27 cellular contexts compared by ENCODE assay signal in genomic region chr6:150627154-150627553, GRCh38. TPM values are rescaled to one million over a fixed set of nuclear protein-coding genes. Genes with fewer than 3 reads are reported as not detected.
A peak's percentile ranks its signal among the peaks of the same experiment; 100 is the strongest.
DNase-seq lines count a peak whose midpoint lies in the region; ATAC-seq, FAIRE-seq and TF ChIP-seq lines count a peak whose summit lies in the region.
"Had no signal": no experiment of that assay in that cellular context is flagged by ENCODE, and none has a peak within 500 bp of the region (broad histone marks: within the 10 kb centered on the region; RNA-seq: fewer than 3 reads in every experiment).

No MANE protein-coding gene starts in this region.

- no peak overlapping the region for H3K4ac ChIP-seq in mesenchymal stem cell (ENCODE audit: low read depth in 1 of 2, low read length in 2 of 2)

- peaks cover 6% of the 10 kb centered on the region for H3K4me1 Mint-ChIP-seq in neural progenitor cell

- no peak for ATAC-seq in heart right ventricle
- ATAC-seq in left cardiac atrium = no peak
- ATAC-seq in HG02763 (IDR thresholded peaks at IDR 0.05; ENCODE audit: unreplicated experiment) = no peak
- ATAC-seq: gastroesophageal sphincter; left lung; stimulated activated effector memory CD8-positive, alpha-beta T cell treated with anti-CD3 and anti-CD28 coated beads, Interleukin-12 subunit alpha, Interleukin-12 subunit beta, amount 100 ng/mL, for 72 hours had no signal

- TF ChIP-seq POLR2A in uterus (IDR thresholded peaks at IDR 0.05) = no peak

- peaks cover 25% of the 10 kb centered on the region for H3K9me3 Mint-ChIP-seq in neural progenitor cell
- H3K9me3 Mint-ChIP-seq: activated naive CD8-positive, alpha-beta T cell treated with anti-CD3 and anti-CD28 coated beads, Interleukin-2, amount 10 ng/mL, durations not matched to agents 7 days and 5 days; stimulated activated effector memory CD8-positive, alpha-beta T cell treated with anti-CD3 and anti-CD28 coated beads, Interleukin-12 subunit alpha, Interleukin-12 subunit beta, amount 100 ng/mL, for 72 hours had no signal

- H3K36me3 ChIP-seq in heart right ventricle (no peaks in the 10 kb centered on the region), SK-N-MC (ENCODE audit: insufficient read depth, low read length) (no peaks in the 10 kb centered on the region), mesenchymal stem cell (ENCODE audit: control insufficient read depth in 1 of 2, insufficient read depth in 2 of 2, low read depth in 1 of 2, low read length in 2 of 2) (peaks cover 0 to 3% of the 10 kb centered on the region in 2 experiments), uterus (no peaks in the 10 kb centered on the region), neural progenitor cell (no peaks in the 10 kb centered on the region)
- H3K36me3 ChIP-seq: gastroesophageal sphincter, left lung, MG63, pancreas had no signal

- H3K4me3 ChIP-seq in heart right ventricle = no peak overlapping the region
- H3K4me3 ChIP-seq in SK-N-MC = peak overlapping the region; percentile 38; the same call in 1 of the 2 replicates
- no peak overlapping the region for H3K4me3 ChIP-seq in mesenchymal stem cell (ENCODE audit: insufficient read depth in 1 of 2, low read depth in 1 of 2, low read length in 2 of 2)
- no peak overlapping the region for H3K4me3 ChIP-seq in uterus
- no peak overlapping the region for H3K4me3 ChIP-seq in neural progenitor cell
- H3K4me3 ChIP-seq: dorsolateral prefrontal cortex, gastroesophageal sphincter, left lung, MG63, pancreas had no signal

- H3K4me3 Mint-ChIP-seq in neural progenitor cell = no peak overlapping the region
- H3K4me3 Mint-ChIP-seq: activated naive CD8-positive, alpha-beta T cell treated with anti-CD3 and anti-CD28 coated beads, Interleukin-2, amount 10 ng/mL, durations not matched to agents 7 days and 5 days; CD4-positive, alpha-beta memory T cell; stimulated activated effector memory CD8-positive, alpha-beta T cell treated with anti-CD3 and anti-CD28 coated beads, Interleukin-12 subunit alpha, Interleukin-12 subunit beta, amount 100 ng/mL, for 72 hours had no signal

- no peak overlapping the region for H2AFZ ChIP-seq in mesenchymal stem cell (ENCODE audit: low read depth, low read length)
- H2AFZ ChIP-seq in neural progenitor cell (replicated peaks) = no peak overlapping the region

- H3F3A ChIP-seq in neural progenitor cell (ENCODE audit: low read depth) = no peaks in the 10 kb centered on the region

- no peak overlapping the region for H2AK5ac ChIP-seq in mesenchymal stem cell (ENCODE audit: low read length, severe bottlenecking)

- no peak for FAIRE-seq in D721Med (lab: Jason Lieb, UNC)
- FAIRE-seq: H1, pancreas had no signal

- no peak overlapping the region for H3K14ac ChIP-seq in mesenchymal stem cell (ENCODE audit: low read length in 2 of 2)

- H3K4me1 ChIP-seq in heart right ventricle (peaks cover 0 to 52% (median 27%) of the 10 kb centered on the region in 9 donors), mesenchymal stem cell (ENCODE audit: control insufficient read depth, insufficient read depth, low read depth, low read length) (peaks cover 1% of the 10 kb centered on the region), uterus (peaks cover 0 to 10% of the 10 kb centered on the region in 2 donors), neural progenitor cell (no peaks in the 10 kb centered on the region)

- no peak overlapping the region for H4K91ac ChIP-seq in mesenchymal stem cell (ENCODE audit: low read length)

- no peaks in the 10 kb centered on the region for H3K9me3 ChIP-seq in heart right ventricle
- H3K9me3 ChIP-seq in SK-N-MC (ENCODE audit: low read depth, low read length) = no peaks in the 10 kb centered on the region
- H3K9me3 ChIP-seq in mesenchymal stem cell (ENCODE audit: control insufficient read depth, low read length) = no peaks in the 10 kb centered on the region
- H3K9me3 ChIP-seq in uterus = no peaks in the 10 kb centered on the region
- no peaks in the 10 kb centered on the region for H3K9me3 ChIP-seq in neural progenitor cell (ENCODE audit: low read depth)
- H3K9me3 ChIP-seq: gastroesophageal sphincter, left lung, MG63, pancreas had no signal

- H3K27ac ChIP-seq in heart right ventricle (peak overlapping the region in 6 of 10 donors; percentile 23 to 75 (median 40)), SK-N-MC (peak overlapping the region; percentile 72), mesenchymal stem cell (ENCODE audit: low read length, poor library complexity, severe bottlenecking) (no peak overlapping the region), uterus (peak overlapping the region; percentile 63 to 64), neural progenitor cell (no peak overlapping the region)
- H3K27ac ChIP-seq: dorsolateral prefrontal cortex, gastroesophageal sphincter, left lung, RWPE1 had no signal

- peaks cover 4% of the 10 kb centered on the region for H3K27me3 Mint-ChIP-seq in neural progenitor cell (ENCODE audit: insufficient read depth, low read depth)

- H3K36me3 Mint-ChIP-seq in neural progenitor cell = peaks cover 45% of the 10 kb centered on the region
- H3K36me3 Mint-ChIP-seq: activated naive CD8-positive, alpha-beta T cell treated with anti-CD3 and anti-CD28 coated beads, Interleukin-2, amount 10 ng/mL, durations not matched to agents 7 days and 5 days; CD4-positive, alpha-beta memory T cell; stimulated activated effector memory CD8-positive, alpha-beta T cell treated with anti-CD3 and anti-CD28 coated beads, Interleukin-12 subunit alpha, Interleukin-12 subunit beta, amount 100 ng/mL, for 72 hours had no signal

- H3K9ac ChIP-seq in SK-N-MC (ENCODE audit: insufficient read length) = no peak overlapping the region
- H3K9ac ChIP-seq in mesenchymal stem cell (ENCODE audit: low read length) = peak overlapping the region; percentile 58
- no peak overlapping the region for H3K9ac ChIP-seq in neural progenitor cell

- no peak overlapping the region for H2BK5ac ChIP-seq in mesenchymal stem cell (ENCODE audit: low read depth, low read length, poor library complexity, severe bottlenecking)

- H3K27ac Mint-ChIP-seq in neural progenitor cell = no peak overlapping the region
- H3K27ac Mint-ChIP-seq: activated naive CD8-positive, alpha-beta T cell treated with anti-CD3 and anti-CD28 coated beads, Interleukin-2, amount 10 ng/mL, durations not matched to agents 7 days and 5 days; CD4-positive, alpha-beta memory T cell; stimulated activated effector memory CD8-positive, alpha-beta T cell treated with anti-CD3 and anti-CD28 coated beads, Interleukin-12 subunit alpha, Interleukin-12 subunit beta, amount 100 ng/mL, for 72 hours had no signal

- H3K18ac ChIP-seq in mesenchymal stem cell (ENCODE audit: low read depth in 1 of 2, low read length in 2 of 2) = no peak overlapping the region

- H3K79me1 ChIP-seq in mesenchymal stem cell (replicated peaks; ENCODE audit: low read length, poor library complexity, severe bottlenecking) = no peaks in the 10 kb centered on the region

- H2BK15ac ChIP-seq in mesenchymal stem cell (ENCODE audit: low read depth, poor library complexity, severe bottlenecking) = no peak overlapping the region

- DNase-seq in heart right ventricle = no peak
- DNase-seq in left cardiac atrium = no peak
- DNase-seq in SK-N-MC (ENCODE audit: low read depth, low spot score) = no peak
- no peak for DNase-seq in mesenchymal stem cell
- no peak for DNase-seq in uterus
- no peak for DNase-seq in neural progenitor cell (ENCODE audit: low spot score)
- DNase-seq in D721Med (ENCODE audit: insufficient read length, low spot score) = no peak
- DNase-seq: activated CD4-positive, alpha-beta T cell treated with anti-CD3 and anti-CD28 coated beads for 4 hours; activated gamma-delta T cell; activated naive CD8-positive, alpha-beta T cell treated with anti-CD3 and anti-CD28 coated beads, Interleukin-2, amount 10 ng/mL, durations not matched to agents 7 days and 5 days; CD4-positive, alpha-beta memory T cell; cerebellar nuclear complex; dorsolateral prefrontal cortex; left lung; NCI-H1105 treated with DMSO at 0.1 percent for 48 hours; NCI-H2029 treated with DMSO at 0.1 percent for 48 hours; nephron progenitor cell; pancreas; stimulated activated CD4-positive, alpha-beta T cell treated with anti-CD3 and anti-CD28 coated beads, Interleukin-4, amount 100 ng/mL, for 24 hours; substantia nigra had no signal

- H2BK120ac ChIP-seq in mesenchymal stem cell (ENCODE audit: low read depth, low read length) = no peak overlapping the region

- no peaks in the 10 kb centered on the region for H3K79me2 ChIP-seq in neural progenitor cell (ENCODE audit: low read depth)

- no peaks in the 10 kb centered on the region for H3K27me3 ChIP-seq in heart right ventricle
- peaks cover 0 to 10% of the 10 kb centered on the region in 2 experiments for H3K27me3 ChIP-seq in mesenchymal stem cell (ENCODE audit: control insufficient read depth in 1 of 2, insufficient read depth in 1 of 2, low read length in 2 of 2)
- no peaks in the 10 kb centered on the region for H3K27me3 ChIP-seq in uterus
- H3K27me3 ChIP-seq in neural progenitor cell = no peaks in the 10 kb centered on the region
- H3K27me3 ChIP-seq: dorsolateral prefrontal cortex, gastroesophageal sphincter, left lung, MG63, pancreas had no signal

- H3K4me2 ChIP-seq in mesenchymal stem cell (ENCODE audit: low read length, poor library complexity, severe bottlenecking) (no peak overlapping the region), neural progenitor cell (no peak overlapping the region)

- no peak overlapping the region for H2BK12ac ChIP-seq in mesenchymal stem cell (ENCODE audit: low read length in 2 of 2)

- no peak overlapping the region for H3K23ac ChIP-seq in mesenchymal stem cell (ENCODE audit: low read length in 2 of 2)

- no peak overlapping the region for H4K8ac ChIP-seq in mesenchymal stem cell (ENCODE audit: low read length)

- intact Hi-C loops in heart right ventricle (cut with DNase I) (no loop called here), left cardiac atrium (cut with DNase I) (no loop called here), uterus (cut with DNase I; ENCODE audit: low total_unique reads) (no loop called here)

- H4K20me1 ChIP-seq in neural progenitor cell (ENCODE audit: low read depth) = no peaks in the 10 kb centered on the region

- TF ChIP-seq CTCF in heart right ventricle (IDR thresholded peaks at IDR 0.05) (no peak), uterus (IDR thresholded peaks at IDR 0.05) (no peak), neural progenitor cell (IDR thresholded peaks at IDR 0.05) (no peak), D721Med (IDR thresholded peaks at IDR 0.05; ENCODE audit: insufficient read depth, missing control alignments) (no peak)

RNA-seq across cellular contexts. Expression of gene PLEKHG1, which starts 27.5 kb away (rescaled TPM):
- total RNA-seq in heart right ventricle (10 to 100 TPM in 5 of 10 donors, 1 to 10 TPM in 5; 7.6 to 22.2 (median 9.6) TPM), left cardiac atrium (10 to 100 TPM in 1 of 2 donors, 1 to 10 TPM in 1; 9.3 to 25.1 TPM), uterus (10 to 100 TPM in 3 of 4 donors, 1 to 10 TPM in 1; 7.2 to 50.3 (median 33.0) TPM), neural progenitor cell (ENCODE audit: low replicate concordance) (4.6 and 4.7 TPM in 2 replicates)
- 1 to 10 TPM; 2.6 to 3.2 TPM for polyA plus RNA-seq in heart right ventricle
- polyA plus RNA-seq in mesenchymal stem cell (2013, experiment 1 of 2) = 0.17 TPM
- 0.14 TPM for polyA plus RNA-seq in mesenchymal stem cell (2013, experiment 2 of 2)
- total RNA-seq: G401 had no signal

Comparison
In these comparisons a context has a peak if more than half of its experiments do, and no peak if none do; other contexts are left out.
1. H3K27ac ChIP-seq: peak in heart right ventricle (6 of 10), SK-N-MC (single experiment) and uterus (2 of 2); none in mesenchymal stem cell (single experiment) and neural progenitor cell (single experiment).